ENCODE assay signal across 15 cellular contexts in genomic region chr6:135173989-135174484, GRCh38. TPM values are rescaled to one million over a fixed set of nuclear protein-coding genes. Genes with fewer than 3 reads are reported as not detected.
DNase-seq lines count a peak whose midpoint lies in the region; ATAC-seq, FAIRE-seq and TF ChIP-seq lines count a peak whose summit lies in the region.
"Had no signal": no experiment of that assay in that cellular context is flagged by ENCODE, and none has a peak within 500 bp of the region (broad histone marks: within the 10 kb centered on the region; RNA-seq: fewer than 3 reads in every experiment).

No MANE protein-coding gene starts in this region.

- intact Hi-C loops in pancreas (cut with DNase I): no loop called here

- no peaks in the 10 kb centered on the region for H3K36me3 ChIP-seq in pancreas

- H3K27me3 ChIP-seq in pancreas: no peaks in the 10 kb centered on the region

- DNase-seq in GM19239 (ENCODE audit: insufficient read length, low spot score) (no peak), NCI-H82 (lab: John Stamatoyannopoulos, UW) (peak; percentile 62), pancreas (no peak), SW480 (ENCODE audit: low spot score) (no peak), NAMALWA (ENCODE audit: low spot score) (no peak)
- DNase-seq: CD8-positive, alpha-beta T cell; COR-L47; DND-41; GDM1; H7; KBM-7 had no signal

- ATAC-seq in SK-N-SH treated with all-trans-retinoic acid at 6 μM for 48 hours: peak; percentile 70
- ATAC-seq in pancreas: peak in 3 of 4 donors; percentile 35 to 49 (median 37)
- ATAC-seq in GM19395 (IDR thresholded peaks at IDR 0.05; ENCODE audit: unreplicated experiment): no peak
- ATAC-seq: CD8-positive, alpha-beta T cell; GM23338 had no signal

- FAIRE-seq in GM19239 (lab: Jason Lieb, UNC): peak; percentile 86
- FAIRE-seq in pancreas (lab: Jason Lieb, UNC): no peak
- FAIRE-seq: D721Med had no signal

- H3K4me1 ChIP-seq in pancreas: no peaks in the 10 kb centered on the region

- no peak overlapping the region for H3K4me3 ChIP-seq in pancreas
- H3K4me3 ChIP-seq: GM23338 had no signal

- H3K9me3 ChIP-seq in pancreas: no peaks in the 10 kb centered on the region

- no peak overlapping the region for H3K27ac ChIP-seq in pancreas

- TF ChIP-seq CTCF in pancreas (IDR thresholded peaks at IDR 0.05): no peak

TF ChIP-seq in SK-N-SH treated with all-trans-retinoic acid at 6 μM for 48 hours, 23 proteins besides CTCF, POLR2A, EP300 and RAD21:
- TF ChIP-seq, protein P1, sequence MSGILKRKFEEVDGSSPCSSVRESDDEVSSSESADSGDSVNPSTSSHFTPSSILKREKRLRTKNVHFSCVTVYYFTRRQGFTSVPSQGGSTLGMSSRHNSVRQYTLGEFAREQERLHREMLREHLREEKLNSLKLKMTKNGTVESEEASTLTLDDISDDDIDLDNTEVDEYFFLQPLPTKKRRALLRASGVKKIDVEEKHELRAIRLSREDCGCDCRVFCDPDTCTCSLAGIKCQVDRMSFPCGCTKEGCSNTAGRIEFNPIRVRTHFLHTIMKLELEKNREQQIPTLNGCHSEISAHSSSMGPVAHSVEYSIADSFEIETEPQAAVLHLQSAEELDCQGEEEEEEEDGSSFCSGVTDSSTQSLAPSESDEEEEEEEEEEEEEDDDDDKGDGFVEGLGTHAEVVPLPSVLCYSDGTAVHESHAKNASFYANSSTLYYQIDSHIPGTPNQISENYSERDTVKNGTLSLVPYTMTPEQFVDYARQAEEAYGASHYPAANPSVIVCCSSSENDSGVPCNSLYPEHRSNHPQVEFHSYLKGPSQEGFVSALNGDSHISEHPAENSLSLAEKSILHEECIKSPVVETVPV (CRISPR knock-in tag; IDR thresholded peaks at IDR 0.05): no peak
- TF ChIP-seq POU6F1 (CRISPR knock-in tag; IDR thresholded peaks at IDR 0.05; ENCODE audit: borderline replicate concordance, low read depth): no peak
- TF ChIP-seq ISL1 (CRISPR knock-in tag; IDR thresholded peaks at IDR 0.05): peak; percentile 89
- no peak for TF ChIP-seq ESRRG (CRISPR knock-in tag; IDR thresholded peaks at IDR 0.05)
- peak; percentile 57; the same call in 1 of the 2 replicates for TF ChIP-seq PATZ1 (CRISPR knock-in tag; IDR thresholded peaks at IDR 0.05; ENCODE audit: borderline replicate concordance)

RNA-seq across cellular contexts. Expression of gene MYB, which starts 7.1 kb away (rescaled TPM):
- total RNA-seq in pancreas: under 1 TPM in 4 of 6 donors, not detected in 2; 0.15 to 0.37 (median 0.26) TPM
- polyA plus RNA-seq in pancreas: under 1 TPM in 1 of 2 donors, not detected in 1; 0.07 TPM
